Comparison of ENCODE assay signal across 16 cellular contexts in genomic region chr11:87258171-87258833, GRCh38.
"Had no signal": no experiment of that assay in that cellular context is flagged by ENCODE, and none has a peak within 500 bp of the region (broad histone marks: within the 10 kb centered on the region; RNA-seq: fewer than 3 reads in every experiment).

No MANE protein-coding gene starts in this region.

- H3K9me3 Mint-ChIP-seq: activated T-cell treated with anti-CD3 and anti-CD28 coated beads, Interleukin-2, amount 50 U/mL, for 4 hours; neural progenitor cell had no signal

- H3K27me3 Mint-ChIP-seq: activated naive CD8-positive, alpha-beta T cell had no signal

- H3K9me3 ChIP-seq: body of pancreas, colonic mucosa, ovary had no signal

- DNase-seq: activated CD4-positive, alpha-beta T cell treated with anti-CD3 and anti-CD28 coated beads for 1 hour; activated CD4-positive, alpha-beta T cell treated with anti-CD3 and anti-CD28 coated beads, Interleukin-2, amount 50 U/mL, for 48 hours; activated gamma-delta T cell; activated T-cell treated with anti-CD3 and anti-CD28 coated beads, Interleukin-2, amount 50 U/mL, for 4 hours; amygdala; body of pancreas; central memory CD4-positive, alpha-beta T cell; colonic mucosa; effector CD4-positive, alpha-beta T cell; foreskin melanocyte; head of caudate nucleus; ovary; T-helper 9 cell had no signal

- H3K27ac Mint-ChIP-seq: activated naive CD8-positive, alpha-beta T cell; mesothelial cell of epicardium; neural progenitor cell had no signal

- H3K9ac ChIP-seq: neural progenitor cell had no signal

- H3K36me3 ChIP-seq: colonic mucosa, neural progenitor cell, ovary had no signal

- H2AFZ ChIP-seq: neural progenitor cell had no signal

- H3K4me2 ChIP-seq: neural progenitor cell had no signal

- H3K4me3 ChIP-seq: body of pancreas, colonic mucosa, neural progenitor cell, ovary had no signal

- H3K36me3 Mint-ChIP-seq: activated naive CD8-positive, alpha-beta T cell had no signal

- H3K4me3 Mint-ChIP-seq: activated naive CD8-positive, alpha-beta T cell; activated T-cell treated with anti-CD3 and anti-CD28 coated beads, Interleukin-2, amount 50 U/mL, for 4 hours; mesothelial cell of epicardium; neural progenitor cell had no signal

- H3K4me1 ChIP-seq: body of pancreas, colonic mucosa had no signal

- H3K27ac ChIP-seq: body of pancreas, colonic mucosa, neural progenitor cell, ovary had no signal

- H3K27me3 ChIP-seq: body of pancreas, colonic mucosa, neural progenitor cell, ovary had no signal
